In the genomic region with DNA sequence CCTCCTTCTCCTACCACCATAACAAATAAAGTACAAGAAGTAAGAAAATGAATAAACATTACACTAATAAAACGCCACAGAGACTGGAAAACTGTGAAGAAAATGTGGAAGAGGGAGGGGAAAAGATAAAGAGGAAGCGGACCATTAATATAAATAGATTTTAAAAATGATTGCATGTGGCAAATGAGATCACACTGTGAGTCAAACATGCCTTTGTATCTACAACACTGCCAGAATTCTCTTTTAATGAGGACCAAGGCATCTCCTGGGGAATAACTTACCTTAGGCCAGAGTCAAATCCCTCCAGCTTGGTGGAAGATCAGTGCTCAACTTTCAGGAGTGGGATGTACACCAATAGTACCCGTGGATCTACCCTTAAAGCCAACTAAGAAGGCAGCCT, we compare ENCODE assay signal across 1 cellular context.
TF ChIP-seq lines count a peak whose summit lies in the region.

No MANE protein-coding gene starts in this region.

TF ChIP-seq in SK-N-SH, 30 proteins besides CTCF, POLR2A, EP300 and RAD21 (continued from another document):
- TF ChIP-seq PBX3 (IDR thresholded peaks at IDR 0.05) (peak; percentile 31; the same call in 1 of the 2 replicates), REST (IDR thresholded peaks at IDR 0.05; ENCODE audit: low read depth, low read length) (no peak), RCOR1 (IDR thresholded peaks at IDR 0.05; ENCODE audit: low read length) (no peak)
- TF ChIP-seq, protein P1, sequence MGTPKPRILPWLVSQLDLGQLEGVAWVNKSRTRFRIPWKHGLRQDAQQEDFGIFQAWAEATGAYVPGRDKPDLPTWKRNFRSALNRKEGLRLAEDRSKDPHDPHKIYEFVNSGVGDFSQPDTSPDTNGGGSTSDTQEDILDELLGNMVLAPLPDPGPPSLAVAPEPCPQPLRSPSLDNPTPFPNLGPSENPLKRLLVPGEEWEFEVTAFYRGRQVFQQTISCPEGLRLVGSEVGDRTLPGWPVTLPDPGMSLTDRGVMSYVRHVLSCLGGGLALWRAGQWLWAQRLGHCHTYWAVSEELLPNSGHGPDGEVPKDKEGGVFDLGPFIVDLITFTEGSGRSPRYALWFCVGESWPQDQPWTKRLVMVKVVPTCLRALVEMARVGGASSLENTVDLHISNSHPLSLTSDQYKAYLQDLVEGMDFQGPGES (IDR thresholded peaks at IDR 0.05; ENCODE audit: low read depth, low read length) = no peak
